In genomic region chr11:839875-840617, GRCh38 we compare ENCODE assay signal across 8 cellular contexts. TPM values are rescaled to one million over a fixed set of nuclear protein-coding genes. Genes with fewer than 3 reads are reported as not detected.
DNase-seq lines count a peak whose midpoint lies in the region; ATAC-seq, FAIRE-seq and TF ChIP-seq lines count a peak whose summit lies in the region.

No MANE protein-coding gene starts in this region.

- BruUV-seq in GM12878 (replicated peaks; lab: Mats Ljungman, UMichigan), result no TSS peak

- H3K27ac ChIP-seq in DND-41 (ENCODE audit: low read length) (no peak overlapping the region), GM12878 (ENCODE audit: control insufficient read depth, insufficient read depth) (no peak overlapping the region), right atrium auricular region (no peak overlapping the region)

- H3K27me3 Mint-ChIP-seq in nephron (ENCODE audit: low read depth), result no peaks in the 10 kb centered on the region

- H3K4me3 Mint-ChIP-seq in nephron, result peak overlapping the region; percentile 85 to 92 (median 86)

- DNase-seq in DND-41 (no peak), LHCN-M2 (ENCODE audit: low read depth) (peak; percentile 55), GM12878 (ENCODE audit: low read depth, low spot score) (no peak), D341Med (ENCODE audit: low spot score) (no peak), DMS114 treated with DMSO at 0.1 percent for 48 hours (lab: John Stamatoyannopoulos, UW; ENCODE audit: unreplicated experiment) (no peak), right atrium auricular region (ENCODE audit: low spot score) (no peak), left cardiac atrium (no peak)

- no peaks in the 10 kb centered on the region for H3K27me3 ChIP-seq in DND-41 (ENCODE audit: insufficient read depth, low read length, poor library complexity)
- H3K27me3 ChIP-seq in GM12878 (replicated peaks in 1 of 2; ENCODE audit: control insufficient read depth in 2 of 2, insufficient read depth in 2 of 2, low read length in 1 of 2), result no peaks in the 10 kb centered on the region
- no peaks in the 10 kb centered on the region for H3K27me3 ChIP-seq in right atrium auricular region

- peak; percentile 47; the same call in 1 of the 2 replicates for TF ChIP-seq POLR2A in GM12878 (IDR thresholded peaks at IDR 0.05; ENCODE audit: low read depth, low read length)

- H3K9me3 Mint-ChIP-seq in nephron, result no peaks in the 10 kb centered on the region

- no peak for TF ChIP-seq RAD21 in GM12878 (IDR thresholded peaks at IDR 0.05; ENCODE audit: insufficient read depth, low read depth, low read length)

- RAD21 ChIA-PET in GM12878 (lab: Charles Lee; ENCODE audit: unreplicated experiment), result interaction anchor here (0.8 to 0.9 kb wide), 2 partner anchors 17 to 21 kb away, joined by 3 read pairs; no protein-coding TSS in a partner anchor

- H3K36me3 ChIP-seq in DND-41 (ENCODE audit: insufficient read depth, low read length), result peaks cover 45% of the 10 kb centered on the region
- peaks cover 0 to 25% of the 10 kb centered on the region in 2 experiments; a peak in 2 of 4 replicates for H3K36me3 ChIP-seq in GM12878 (ENCODE audit: control insufficient read depth in 2 of 2, insufficient read depth in 2 of 2, low read length in 1 of 2)
- H3K36me3 ChIP-seq in right atrium auricular region, result peaks cover 51% of the 10 kb centered on the region

- H3K4me1 ChIP-seq in DND-41 (ENCODE audit: insufficient read depth, low read length) (peaks cover 38% of the 10 kb centered on the region), GM12878 (ENCODE audit: control insufficient read depth, insufficient read depth, low read length) (peaks cover 15% of the 10 kb centered on the region), right atrium auricular region (peaks cover 0 to 81% of the 10 kb centered on the region in 2 donors)

- 91% methylated on average over 25 of the region's 25 CpGs for WGBS in GM12878 (ENCODE audit: insufficient coverage, insufficient replicate concordance, low lambda C conversion rate, missing lambda C conversion rate)

- H3K4me2 ChIP-seq in DND-41 (ENCODE audit: insufficient read depth, low read length) (peak overlapping the region; percentile 91; the same call in 1 of the 2 replicates), GM12878 (ENCODE audit: control insufficient read depth, insufficient read depth) (peak overlapping the region; percentile 95; the same call in 1 of the 2 replicates)

- no peak for FAIRE-seq in GM12878 (lab: Jason Lieb, UNC)

- H3K4me1 Mint-ChIP-seq in nephron, result peaks cover 23% of the 10 kb centered on the region

- peaks cover 28% of the 10 kb centered on the region; the same call in 1 of the 2 replicates for H4K20me1 ChIP-seq in DND-41 (ENCODE audit: insufficient read depth, low read length)
- no peaks in the 10 kb centered on the region; the same call in 1 of the 2 replicates for H4K20me1 ChIP-seq in GM12878 (ENCODE audit: control insufficient read depth, insufficient read depth)

- POLR2A ChIA-PET in GM12878 (lab: Charles Lee), result interaction anchor here (1.2 to 4.0 kb wide), 4 partner anchors 10 to 34 kb away, joined by 3 to 21 read pairs (median 4); partner anchors contain the start of genes CRACR2B and PNPLA2

- SMC1A ChIA-PET in GM12878 (lab: Charles Lee; ENCODE audit: uncharacterized antibody, unreplicated experiment), result no interaction called here

- TF ChIP-seq EP300 in GM12878 (IDR thresholded peaks at IDR 0.05; ENCODE audit: borderline replicate concordance in 1 of 2, control insufficient read depth in 1 of 2, low read depth in 2 of 2, low read length in 2 of 2), result no peak

- H3K9me3 ChIP-seq in DND-41 (ENCODE audit: insufficient read depth, low read length, severe bottlenecking) (no peaks in the 10 kb centered on the region), GM12878 (replicated peaks; ENCODE audit: control insufficient read depth, insufficient read depth, low read length) (no peaks in the 10 kb centered on the region), right atrium auricular region (no peaks in the 10 kb centered on the region)

- intact Hi-C loops in GM12878 (cut with micrococcal nuclease; ENCODE audit: unreplicated experiment), result loop anchor here (5.0 kb wide), 1 partner anchor 72 kb away; the partner anchor contains the start of gene CHID1
- intact Hi-C loops in left cardiac atrium (cut with DNase I), result no loop called here

- peaks cover 12% of the 10 kb centered on the region for H3K36me3 Mint-ChIP-seq in nephron (ENCODE audit: low read depth)

- H3K79me2 ChIP-seq in DND-41 (ENCODE audit: insufficient read depth, low read length) (peaks cover 21% of the 10 kb centered on the region), GM12878 (ENCODE audit: control insufficient read depth, insufficient read depth, low read length) (peaks cover 20% of the 10 kb centered on the region)

- H3K4me3 ChIP-seq in DND-41 (ENCODE audit: low read depth in 1 of 2, low read length in 2 of 2) (peak overlapping the region in 1 of 2 experiments; percentile 98; a peak in 1 of 4 replicates), GM12878 (no peak overlapping the region), right atrium auricular region (no peak overlapping the region)

- TF ChIP-seq CTCF in DND-41 (IDR thresholded peaks at IDR 0.05; ENCODE audit: borderline replicate concordance, extremely low read depth, low read length, poor library complexity, severe bottlenecking) (peak; percentile 46), GM12878 (IDR thresholded peaks at IDR 0.05 in 2 of 3, conservative IDR thresholded peaks at IDR 0.05 in 1 of 3; ENCODE audit: control insufficient read depth in 2 of 3, extremely low read depth in 1 of 3, insufficient read depth in 1 of 3, low read depth in 3 of 3, low read length in 3 of 3) (peak in 2 of 3 experiments; percentile 28 to 33; a peak in 1 of 6 replicates), nephron (IDR thresholded peaks at IDR 0.05; ENCODE audit: unreplicated experiment in 3 of 3) (no peak), right atrium auricular region (IDR thresholded peaks at IDR 0.05) (no peak)

- H3K9ac ChIP-seq in DND-41 (ENCODE audit: low read depth, low read length), result peak overlapping the region; percentile 91; the same call in 1 of the 2 replicates
- no peak overlapping the region; the same call in 1 of the 2 replicates for H3K9ac ChIP-seq in GM12878 (ENCODE audit: control insufficient read depth, insufficient read depth, low read length)

- no peak for ATAC-seq in DND-41 (ENCODE audit: insufficient read depth, low read depth)
- no peak for ATAC-seq in GM12878
- no peak for ATAC-seq in left cardiac atrium

- CTCF ChIA-PET in GM12878 (lab: Yijun Ruan, JAX), result no interaction called here

- H2AFZ ChIP-seq in DND-41 (ENCODE audit: low read depth, low read length), result no peak overlapping the region
- H2AFZ ChIP-seq in GM12878 (ENCODE audit: control insufficient read depth, low read depth, low read length), result no peak overlapping the region

- in situ Hi-C loops in GM12878 (cut with MboI), result loop anchor here (10.0 kb wide), 2 partner anchors 215 to 1015 kb away; partner anchors contain the start of gene LSP1

- peak overlapping the region; percentile 66 to 87 (median 83) for H3K27ac Mint-ChIP-seq in nephron

RNA-seq across cellular contexts. Expression of gene POLR2L, which starts 2.3 kb away (rescaled TPM):
- total RNA-seq in LHCN-M2 (2014; rRNA removed), result 91.8 and 146 TPM in 2 replicates
- 1,088 TPM for polyA plus RNA-seq in LHCN-M2 (2012)
- 10.3 and 15.3 TPM in 2 replicates for total RNA-seq in GM12878 (2013; cell fraction: nucleolus; rRNA removed)
- total RNA-seq in GM12878 (2014; rRNA removed), result 366 and 432 TPM in 2 replicates
- 60.2 and 68.7 TPM in 2 replicates for total RNA-seq in GM12878 (2014; rRNA removed; fragmentation: Illumina TruSeq; extraction: Trizol)
- 133 and 137 TPM in 2 replicates for total RNA-seq in GM12878 (2021)
- 11.2 TPM for polyA plus RNA-seq in GM12878 (2011; ENCODE audit: low read depth)
- polyA plus RNA-seq in GM12878 (2011; rRNA removed), result 13.7 and 44.2 TPM in 2 replicates
- polyA plus RNA-seq in GM12878 (2011; cell fraction: cytosol; rRNA removed), result 76.2 and 168 TPM in 2 replicates
- 129 and 164 TPM in 2 replicates for polyA plus RNA-seq in GM12878 (2011; cell fraction: nucleus; rRNA removed)
- 136 and 240 TPM in 2 replicates for polyA plus RNA-seq in GM12878 (2012)
- polyA plus RNA-seq in GM12878 (2014; fragmentation: Illumina TruSeq; extraction: Trizol), result 2.2 and 23.1 TPM in 2 replicates
- 100 to 1,000 TPM in 1 of 2 experiments, 10 to 100 TPM in 1; 68.8 to 117 TPM for polyA plus RNA-seq in GM12878 (2014; fragmentation: Nextera tagmentation; extraction: Ambion mirVana)
- 318 and 463 TPM in 2 replicates for polyA plus RNA-seq in GM12878 (2014; rRNA removed)
- polyA plus RNA-seq in GM12878 (2016; fragmentation: Nextera tagmentation; extraction: Ambion mirVana), result 100 to 1,000 TPM; 439 to 497 TPM
- polyA minus RNA-seq in GM12878 (2011; rRNA and poly(A)+ RNA removed), result 70.2 and 136 TPM in 2 replicates
- 63.5 and 71.9 TPM in 2 replicates for polyA minus RNA-seq in GM12878 (2011; cell fraction: cytosol; rRNA and poly(A)+ RNA removed)
- 35.2 and 55.4 TPM in 2 replicates for polyA minus RNA-seq in GM12878 (2011; cell fraction: nucleus; rRNA and poly(A)+ RNA removed)
- 100 to 1,000 TPM in 1 of 2 donors, 10 to 100 TPM in 1; 54.5 to 132 TPM for total RNA-seq in right atrium auricular region
- total RNA-seq in left cardiac atrium, result 100 to 1,000 TPM; 163 to 202 TPM

RNA-seq across cellular contexts. Expression of gene TSPAN4, which starts 2.6 kb away (rescaled TPM):
- 199 and 210 TPM in 2 replicates for total RNA-seq in LHCN-M2 (2014; rRNA removed)
- 212 TPM for polyA plus RNA-seq in LHCN-M2 (2012)
- total RNA-seq in GM12878 (2013; cell fraction: nucleolus; rRNA removed), result 47.0 and 47.6 TPM in 2 replicates
- 9.3 and 10.1 TPM in 2 replicates for total RNA-seq in GM12878 (2014; rRNA removed)
- 2.3 and 2.7 TPM in 2 replicates for total RNA-seq in GM12878 (2014; rRNA removed; fragmentation: Illumina TruSeq; extraction: Trizol)
- total RNA-seq in GM12878 (2021), result 8.7 and 9.0 TPM in 2 replicates
- polyA plus RNA-seq in GM12878 (2011; ENCODE audit: low read depth), result 3.5 TPM
- 6.5 and 13.4 TPM in 2 replicates for polyA plus RNA-seq in GM12878 (2011; rRNA removed)
- 22.9 and 34.0 TPM in 2 replicates for polyA plus RNA-seq in GM12878 (2011; cell fraction: cytosol; rRNA removed)
- 75.6 and 100 TPM in 2 replicates for polyA plus RNA-seq in GM12878 (2011; cell fraction: nucleus; rRNA removed)
- 6.5 and 6.8 TPM in 2 replicates for polyA plus RNA-seq in GM12878 (2012)
- polyA plus RNA-seq in GM12878 (2014; fragmentation: Illumina TruSeq; extraction: Trizol), result 0.96 TPM in 1 of 2 replicates, not detected in the other
- polyA plus RNA-seq in GM12878 (2014; fragmentation: Nextera tagmentation; extraction: Ambion mirVana), result under 1 TPM in 1 of 2 experiments, not detected in 1; 0.37 TPM
- 11.6 and 14.0 TPM in 2 replicates for polyA plus RNA-seq in GM12878 (2014; rRNA removed)
- 1 to 10 TPM; 7.6 to 8.5 TPM for polyA plus RNA-seq in GM12878 (2016; fragmentation: Nextera tagmentation; extraction: Ambion mirVana)
- polyA minus RNA-seq in GM12878 (2011; rRNA and poly(A)+ RNA removed), result 13.9 and 15.4 TPM in 2 replicates
- 21.0 and 24.9 TPM in 2 replicates for polyA minus RNA-seq in GM12878 (2011; cell fraction: cytosol; rRNA and poly(A)+ RNA removed)
- polyA minus RNA-seq in GM12878 (2011; cell fraction: nucleus; rRNA and poly(A)+ RNA removed), result 10.2 and 15.3 TPM in 2 replicates
- total RNA-seq in right atrium auricular region, result 10 to 100 TPM; 37.2 to 81.0 TPM
- 10 to 100 TPM; 46.1 to 63.5 TPM for total RNA-seq in left cardiac atrium

RNA-seq across cellular contexts. Expression of gene CD151, which starts 7.3 kb away (rescaled TPM):
- total RNA-seq in LHCN-M2 (2014; rRNA removed) (840 and 1,028 TPM in 2 replicates), GM12878 (2014; rRNA removed) (26.2 and 37.1 TPM in 2 replicates), GM12878 (2014; rRNA removed; fragmentation: Illumina TruSeq; extraction: Trizol) (11.1 and 17.6 TPM in 2 replicates), GM12878 (2021) (28.6 and 31.7 TPM in 2 replicates), right atrium auricular region (100 to 1,000 TPM; 322 to 710 TPM), left cardiac atrium (100 to 1,000 TPM; 382 to 489 TPM)
- 1,063 TPM for polyA plus RNA-seq in LHCN-M2 (2012)
- 31.6 and 37.0 TPM in 2 replicates for total RNA-seq in GM12878 (2013; cell fraction: nucleolus; rRNA removed)
- 11.6 TPM for polyA plus RNA-seq in GM12878 (2011; ENCODE audit: low read depth)
- polyA plus RNA-seq in GM12878 (2011; rRNA removed) (19.9 and 39.6 TPM in 2 replicates), GM12878 (2014; fragmentation: Illumina TruSeq; extraction: Trizol) (1.5 and 9.4 TPM in 2 replicates), GM12878 (2014; fragmentation: Nextera tagmentation; extraction: Ambion mirVana) (1 to 10 TPM in 1 of 2 experiments, under 1 TPM in 1; 0.52 to 1.4 TPM), GM12878 (2014; rRNA removed) (40.1 and 41.7 TPM in 2 replicates), GM12878 (2016; fragmentation: Nextera tagmentation; extraction: Ambion mirVana) (10 to 100 TPM in 1 of 2 experiments, 1 to 10 TPM in 1; 9.4 to 11.7 TPM)
- 55.0 and 67.3 TPM in 2 replicates for polyA plus RNA-seq in GM12878 (2011; cell fraction: cytosol; rRNA removed)
- polyA plus RNA-seq in GM12878 (2011; cell fraction: nucleus; rRNA removed), result 150 and 186 TPM in 2 replicates
- 30.4 and 30.5 TPM in 2 replicates for polyA plus RNA-seq in GM12878 (2012)
- 32.0 and 60.1 TPM in 2 replicates for polyA minus RNA-seq in GM12878 (2011; rRNA and poly(A)+ RNA removed)
- polyA minus RNA-seq in GM12878 (2011; cell fraction: cytosol; rRNA and poly(A)+ RNA removed), result 19.9 and 21.7 TPM in 2 replicates
- 35.8 and 46.4 TPM in 2 replicates for polyA minus RNA-seq in GM12878 (2011; cell fraction: nucleus; rRNA and poly(A)+ RNA removed)

RNA-seq across cellular contexts. Expression of gene CRACR2B, which starts 12.3 kb away (rescaled TPM):
- total RNA-seq in LHCN-M2 (2014; rRNA removed), result 0.40 and 1.3 TPM in 2 replicates
- 0.68 TPM for polyA plus RNA-seq in LHCN-M2 (2012)
- 19.6 and 20.5 TPM in 2 replicates for total RNA-seq in GM12878 (2013; cell fraction: nucleolus; rRNA removed)
- 19.2 and 20.1 TPM in 2 replicates for total RNA-seq in GM12878 (2014; rRNA removed)
- 3.0 and 3.7 TPM in 2 replicates for total RNA-seq in GM12878 (2014; rRNA removed; fragmentation: Illumina TruSeq; extraction: Trizol)
- 29.6 and 32.6 TPM in 2 replicates for total RNA-seq in GM12878 (2021)
- polyA plus RNA-seq in GM12878 (2011; ENCODE audit: low read depth), result 2.2 TPM
- polyA plus RNA-seq in GM12878 (2011; rRNA removed), result 3.3 and 8.8 TPM in 2 replicates
- 12.4 and 20.6 TPM in 2 replicates for polyA plus RNA-seq in GM12878 (2011; cell fraction: cytosol; rRNA removed)
- polyA plus RNA-seq in GM12878 (2011; cell fraction: nucleus; rRNA removed), result 217 and 287 TPM in 2 replicates
- polyA plus RNA-seq in GM12878 (2012), result 8.8 and 10.3 TPM in 2 replicates
- polyA plus RNA-seq in GM12878 (2014; fragmentation: Illumina TruSeq; extraction: Trizol), result 0.43 and 4.4 TPM in 2 replicates
- under 1 TPM; 0.10 to 0.31 TPM for polyA plus RNA-seq in GM12878 (2014; fragmentation: Nextera tagmentation; extraction: Ambion mirVana)
- 33.7 and 44.0 TPM in 2 replicates for polyA plus RNA-seq in GM12878 (2014; rRNA removed)
- 10 to 100 TPM; 16.6 to 17.0 TPM for polyA plus RNA-seq in GM12878 (2016; fragmentation: Nextera tagmentation; extraction: Ambion mirVana)
- 2.9 and 6.7 TPM in 2 replicates for polyA minus RNA-seq in GM12878 (2011; rRNA and poly(A)+ RNA removed)
- polyA minus RNA-seq in GM12878 (2011; cell fraction: cytosol; rRNA and poly(A)+ RNA removed), result 5.2 and 5.9 TPM in 2 replicates
- 26.6 and 33.3 TPM in 2 replicates for polyA minus RNA-seq in GM12878 (2011; cell fraction: nucleus; rRNA and poly(A)+ RNA removed)
- 10 to 100 TPM; 15.6 to 29.7 TPM for total RNA-seq in right atrium auricular region
- 10 to 100 TPM; 18.9 to 27.7 TPM for total RNA-seq in left cardiac atrium

RNA-seq across cellular contexts. Expression of gene PNPLA2, which starts 21.3 kb away (rescaled TPM):
- total RNA-seq in LHCN-M2 (2014; rRNA removed), result 43.7 and 45.4 TPM in 2 replicates
- 83.1 TPM for polyA plus RNA-seq in LHCN-M2 (2012)
- total RNA-seq in GM12878 (2013; cell fraction: nucleolus; rRNA removed), result 29.4 and 31.7 TPM in 2 replicates
- total RNA-seq in GM12878 (2014; rRNA removed), result 9.3 and 9.8 TPM in 2 replicates
- 2.5 and 4.2 TPM in 2 replicates for total RNA-seq in GM12878 (2014; rRNA removed; fragmentation: Illumina TruSeq; extraction: Trizol)
- 33.4 and 34.0 TPM in 2 replicates for total RNA-seq in GM12878 (2021)
- polyA plus RNA-seq in GM12878 (2011; ENCODE audit: low read depth), result 10.9 TPM
- polyA plus RNA-seq in GM12878 (2011; rRNA removed), result 1.7 and 5.1 TPM in 2 replicates
- 6.0 and 8.6 TPM in 2 replicates for polyA plus RNA-seq in GM12878 (2011; cell fraction: cytosol; rRNA removed)
- polyA plus RNA-seq in GM12878 (2011; cell fraction: nucleus; rRNA removed), result 225 and 234 TPM in 2 replicates
- 29.5 and 33.5 TPM in 2 replicates for polyA plus RNA-seq in GM12878 (2012)
- polyA plus RNA-seq in GM12878 (2014; fragmentation: Illumina TruSeq; extraction: Trizol), result 1.5 and 6.4 TPM in 2 replicates
- under 1 TPM; 0.19 to 0.62 TPM for polyA plus RNA-seq in GM12878 (2014; fragmentation: Nextera tagmentation; extraction: Ambion mirVana)
- 18.3 and 26.5 TPM in 2 replicates for polyA plus RNA-seq in GM12878 (2014; rRNA removed)
- polyA plus RNA-seq in GM12878 (2016; fragmentation: Nextera tagmentation; extraction: Ambion mirVana), result 10 to 100 TPM; 15.5 to 16.1 TPM
- polyA minus RNA-seq in GM12878 (2011; rRNA and poly(A)+ RNA removed), result 9.9 and 21.7 TPM in 2 replicates
- 7.4 and 10.4 TPM in 2 replicates for polyA minus RNA-seq in GM12878 (2011; cell fraction: cytosol; rRNA and poly(A)+ RNA removed)
- polyA minus RNA-seq in GM12878 (2011; cell fraction: nucleus; rRNA and poly(A)+ RNA removed), result 51.3 and 63.1 TPM in 2 replicates
- 100 to 1,000 TPM in 1 of 2 donors, 10 to 100 TPM in 1; 94.4 to 123 TPM for total RNA-seq in right atrium auricular region
- 100 to 1,000 TPM; 316 to 372 TPM for total RNA-seq in left cardiac atrium

Comparison
In these comparisons a context has a peak if more than half of its experiments do, and no peak if none do; other contexts are left out.
1. CTCF ChIP-seq: peak in DND-41 (single experiment) and GM12878 (2 of 3); none in nephron (0 of 3) and right atrium auricular region (0 of 2).
2. RNA of gene CD151, which starts 7.3 kb away (total RNA-seq): 840 to 1,028 TPM in LHCN-M2, 322 to 710 TPM in right atrium auricular region and 382 to 489 TPM in left cardiac atrium; 11.1 to 37.1 TPM in GM12878; every median in the first group is over 4 times any median in the second.